In the genomic region with DNA sequence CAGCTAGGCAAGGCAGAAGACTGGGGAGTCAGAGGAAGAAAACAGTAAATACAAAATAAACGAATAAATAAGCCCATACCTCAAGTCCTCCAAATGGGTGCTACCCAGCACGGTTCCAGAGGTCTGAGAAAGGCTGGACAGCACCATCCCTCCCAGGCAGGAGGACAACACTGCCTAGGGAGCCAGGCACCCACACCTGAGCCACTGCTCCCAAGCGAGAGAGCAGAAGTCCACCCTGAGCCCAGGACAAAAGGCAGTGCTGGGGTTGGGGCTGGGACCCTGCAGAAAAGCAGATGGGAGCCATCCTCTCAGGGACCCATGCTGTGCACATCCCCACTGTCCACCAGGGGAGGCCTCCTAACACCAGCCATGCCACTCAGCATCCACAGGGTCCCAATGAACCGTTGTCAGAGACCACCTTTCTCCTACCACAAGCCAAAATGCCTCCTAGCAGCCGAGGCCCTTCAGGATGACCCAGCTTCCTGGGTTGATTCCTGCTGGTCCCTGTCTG, we compare ENCODE assay signal across 1 cellular context.
TF ChIP-seq lines count a peak whose summit lies in the region.

No MANE protein-coding gene starts in this region.

TF ChIP-seq in PFSK-1, 5 proteins besides CTCF, POLR2A, EP300 and RAD21:
- TF ChIP-seq, protein P1, sequence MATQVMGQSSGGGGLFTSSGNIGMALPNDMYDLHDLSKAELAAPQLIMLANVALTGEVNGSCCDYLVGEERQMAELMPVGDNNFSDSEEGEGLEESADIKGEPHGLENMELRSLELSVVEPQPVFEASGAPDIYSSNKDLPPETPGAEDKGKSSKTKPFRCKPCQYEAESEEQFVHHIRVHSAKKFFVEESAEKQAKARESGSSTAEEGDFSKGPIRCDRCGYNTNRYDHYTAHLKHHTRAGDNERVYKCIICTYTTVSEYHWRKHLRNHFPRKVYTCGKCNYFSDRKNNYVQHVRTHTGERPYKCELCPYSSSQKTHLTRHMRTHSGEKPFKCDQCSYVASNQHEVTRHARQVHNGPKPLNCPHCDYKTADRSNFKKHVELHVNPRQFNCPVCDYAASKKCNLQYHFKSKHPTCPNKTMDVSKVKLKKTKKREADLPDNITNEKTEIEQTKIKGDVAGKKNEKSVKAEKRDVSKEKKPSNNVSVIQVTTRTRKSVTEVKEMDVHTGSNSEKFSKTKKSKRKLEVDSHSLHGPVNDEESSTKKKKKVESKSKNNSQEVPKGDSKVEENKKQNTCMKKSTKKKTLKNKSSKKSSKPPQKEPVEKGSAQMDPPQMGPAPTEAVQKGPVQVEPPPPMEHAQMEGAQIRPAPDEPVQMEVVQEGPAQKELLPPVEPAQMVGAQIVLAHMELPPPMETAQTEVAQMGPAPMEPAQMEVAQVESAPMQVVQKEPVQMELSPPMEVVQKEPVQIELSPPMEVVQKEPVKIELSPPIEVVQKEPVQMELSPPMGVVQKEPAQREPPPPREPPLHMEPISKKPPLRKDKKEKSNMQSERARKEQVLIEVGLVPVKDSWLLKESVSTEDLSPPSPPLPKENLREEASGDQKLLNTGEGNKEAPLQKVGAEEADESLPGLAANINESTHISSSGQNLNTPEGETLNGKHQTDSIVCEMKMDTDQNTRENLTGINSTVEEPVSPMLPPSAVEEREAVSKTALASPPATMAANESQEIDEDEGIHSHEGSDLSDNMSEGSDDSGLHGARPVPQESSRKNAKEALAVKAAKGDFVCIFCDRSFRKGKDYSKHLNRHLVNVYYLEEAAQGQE (IDR thresholded peaks at IDR 0.05; ENCODE audit: insufficient read depth in 1 of 2, low read depth in 2 of 2, low read length in 2 of 2): peak; percentile 21 to 60; a peak in 1 of 4 replicates
- no peak for TF ChIP-seq TAF1 (IDR thresholded peaks at IDR 0.05; ENCODE audit: borderline replicate concordance, insufficient read depth, low read length)
- no peak for TF ChIP-seq FOXP2 (optimal IDR thresholded peaks at IDR 0.05; ENCODE audit: borderline replicate concordance, extremely low read depth, extremely low read length, insufficient read depth)
